In the genomic region with DNA sequence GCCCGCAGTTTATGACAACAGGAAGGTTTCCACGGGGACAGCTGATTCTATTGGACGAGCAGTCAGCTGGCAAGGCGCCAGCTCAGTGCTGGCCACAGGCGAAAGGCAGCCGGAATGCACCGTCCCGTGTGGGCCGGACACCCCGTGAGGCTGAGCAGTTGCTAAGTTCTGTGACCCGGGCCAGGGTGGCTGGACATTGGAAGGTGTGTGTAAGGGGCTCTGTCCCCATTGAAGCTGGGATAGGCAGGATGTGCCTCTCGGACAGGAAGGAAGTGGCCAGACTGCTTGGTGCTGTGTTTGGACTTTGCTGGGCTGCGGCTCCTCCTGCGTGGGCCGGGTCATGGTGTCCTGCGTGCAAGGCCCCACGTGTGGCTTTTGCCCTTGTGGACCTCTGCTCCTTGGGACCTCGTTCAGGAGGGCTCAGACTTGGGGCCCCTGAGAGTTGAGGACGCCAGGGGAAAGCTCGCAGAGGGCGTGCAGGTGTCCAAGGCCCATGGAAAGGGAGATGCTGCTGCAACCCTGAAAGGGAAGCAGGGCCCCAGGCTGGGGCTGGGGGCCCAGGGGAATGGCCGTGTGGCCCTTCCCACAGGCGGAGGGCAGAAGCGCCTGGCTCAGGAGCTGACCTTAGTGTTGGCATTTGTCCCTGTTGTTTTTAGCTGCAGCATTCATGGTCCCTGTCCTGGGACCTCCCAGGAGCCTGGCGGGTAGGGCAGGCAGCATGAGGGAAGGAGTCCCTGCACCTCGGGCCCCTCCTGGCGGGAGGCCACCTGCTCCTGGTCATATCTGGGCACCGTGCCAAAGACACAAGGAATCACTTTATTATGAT, we compare ENCODE assay signal across 8 cellular contexts. TPM values are rescaled to one million over a fixed set of nuclear protein-coding genes. Genes with fewer than 3 reads are reported as not detected.
DNase-seq lines count a peak whose midpoint lies in the region; ATAC-seq and TF ChIP-seq lines count a peak whose summit lies in the region.

No MANE protein-coding gene starts in this region.

- no peaks in the 10 kb centered on the region for H3K79me2 ChIP-seq in OCI-LY7 (ENCODE audit: insufficient read depth, low read depth, low read length)

- H3K27ac ChIP-seq in SJSA1, result peak overlapping the region; percentile 52
- no peak overlapping the region for H3K27ac ChIP-seq in OCI-LY7 (ENCODE audit: low read depth, low read length, poor library complexity, severe bottlenecking)
- H3K27ac ChIP-seq in WERI-Rb-1, result no peak overlapping the region; the same call in 1 of the 2 replicates

- H3K4me2 ChIP-seq in OCI-LY7 (ENCODE audit: low read length), result no peak overlapping the region

- no peaks in the 10 kb centered on the region for H4K20me1 ChIP-seq in OCI-LY7 (ENCODE audit: insufficient read depth, low read length)

- no peaks in the 10 kb centered on the region for H3K9me2 ChIP-seq in OCI-LY7 (ENCODE audit: insufficient read depth, low read length)

- H3K27me3 ChIP-seq in SJSA1 (replicated peaks), result no peaks in the 10 kb centered on the region
- no peaks in the 10 kb centered on the region for H3K27me3 ChIP-seq in WERI-Rb-1 (ENCODE audit: insufficient read depth, low read depth, severe bottlenecking)

- no peak for TF ChIP-seq CTCF in OCI-LY7 (conservative IDR thresholded peaks at IDR 0.05; ENCODE audit: low read length)
- no peak for TF ChIP-seq CTCF in WERI-Rb-1 (IDR thresholded peaks at IDR 0.05; ENCODE audit: low read depth, low read length)

- H3K4me1 ChIP-seq in SJSA1 (replicated peaks) (peaks cover 59% of the 10 kb centered on the region), OCI-LY7 (ENCODE audit: insufficient read depth, low read length, poor library complexity, severe bottlenecking) (no peaks in the 10 kb centered on the region)

- H3K36me3 ChIP-seq in SJSA1 (peaks cover 29% of the 10 kb centered on the region), OCI-LY7 (ENCODE audit: insufficient read depth, low read length) (no peaks in the 10 kb centered on the region), WERI-Rb-1 (peaks cover 51% of the 10 kb centered on the region)

- POLR2A ChIA-PET in OCI-LY7 (lab: Charles Lee), result no interaction called here

- ATAC-seq in stimulated activated naive CD8-positive, alpha-beta T cell treated with anti-CD3 and anti-CD28 coated beads, Interleukin-15, Interleukin-2, amounts not matched to agents 100 U/mL and 50 U/mL, for 24 hours, result no peak

- H3K9me3 ChIP-seq in SJSA1 (replicated peaks), result no peaks in the 10 kb centered on the region
- no peaks in the 10 kb centered on the region for H3K9me3 ChIP-seq in OCI-LY7 (ENCODE audit: low read length)
- H3K9me3 ChIP-seq in WERI-Rb-1 (ENCODE audit: severe bottlenecking), result no peaks in the 10 kb centered on the region

- CTCF ChIA-PET in OCI-LY7 (lab: Charles Lee; ENCODE audit: unreplicated experiment), result no interaction called here

- H2AFZ ChIP-seq in OCI-LY7 (ENCODE audit: low read length), result no peak overlapping the region

- H3K4me3 ChIP-seq in SJSA1, result no peak overlapping the region
- H3K4me3 ChIP-seq in OCI-LY7 (ENCODE audit: low read depth, low read length, poor library complexity, severe bottlenecking), result no peak overlapping the region
- H3K4me3 ChIP-seq in WERI-Rb-1 (ENCODE audit: low read depth, low read length), result no peak overlapping the region

- intact Hi-C loops in cardiac septum (cut with DNase I) (no loop called here), OCI-LY7 (cut with micrococcal nuclease; ENCODE audit: unreplicated experiment) (loop anchor here (5.0 kb wide), 1 partner anchor 57 kb away; no protein-coding TSS in a partner anchor)

- peak; percentile 70 for DNase-seq in ELR (ENCODE audit: low read depth)
- DNase-seq in SJSA1 (ENCODE audit: low read depth in 1 of 2, low spot score in 2 of 2), result peak; percentile 52 to 75
- DNase-seq in cardiac septum (ENCODE audit: low spot score), result peak; percentile 87
- DNase-seq in retina, result peak; percentile 61
- no peak for DNase-seq in OCI-LY7 (ENCODE audit: low spot score)
- no peak for DNase-seq in stimulated activated naive CD8-positive, alpha-beta T cell treated with anti-CD3 and anti-CD28 coated beads, Interleukin-15, Interleukin-2, amounts not matched to agents 100 U/mL and 50 U/mL, for 24 hours
- no peak for DNase-seq in WERI-Rb-1
- DNase-seq in MV-4-11 (lab: John Stamatoyannopoulos, UW), result no peak

- no TSS peak for BruUV-seq in OCI-LY7 (replicated peaks; lab: Mats Ljungman, UMichigan)

RNA-seq across cellular contexts. Expression of a gene that starts 10.0 kb away (rescaled TPM):
- 37.6 and 59.5 TPM in 2 replicates for total RNA-seq in SJSA1 (2014; rRNA removed; shearing (Covaris generic))
- total RNA-seq in cardiac septum (9.8 TPM), OCI-LY7 (2022) (2.1 and 2.3 TPM in 2 replicates)
- 1.3 and 2.1 TPM in 2 replicates for total RNA-seq in OCI-LY7 (2014; rRNA removed; shearing (Covaris generic))

RNA-seq across cellular contexts. Expression of a gene that starts 53.3 kb away (rescaled TPM):
- 20.9 and 26.3 TPM in 2 replicates for total RNA-seq in SJSA1 (2014; rRNA removed; shearing (Covaris generic))
- total RNA-seq in cardiac septum, result 21.7 TPM
- 7.9 and 10.8 TPM in 2 replicates for total RNA-seq in OCI-LY7 (2014; rRNA removed; shearing (Covaris generic))
- 23.6 and 23.8 TPM in 2 replicates for total RNA-seq in OCI-LY7 (2022)

Comparison
In these comparisons a context has a peak if more than half of its experiments do, and no peak if none do; other contexts are left out.
1. DNase-seq: peak in ELR (single experiment), SJSA1 (2 of 2), cardiac septum (single experiment) and retina (single experiment); none in OCI-LY7 (single experiment), stimulated activated naive CD8-positive, alpha-beta T cell treated with anti-CD3 and anti-CD28 coated beads, Interleukin-15, Interleukin-2, amounts not matched to agents 100 U/mL and 50 U/mL, for 24 hours (single experiment), WERI-Rb-1 (single experiment) and MV-4-11 (single experiment).